In genomic region chr3:171784387-171784786, GRCh38 we compare ENCODE assay signal across 30 cellular contexts. TPM values are rescaled to one million over a fixed set of nuclear protein-coding genes. Genes with fewer than 3 reads are reported as not detected.
DNase-seq lines count a peak whose midpoint lies in the region; ATAC-seq, FAIRE-seq and TF ChIP-seq lines count a peak whose summit lies in the region.
"Had no signal": no experiment of that assay in that cellular context is flagged by ENCODE, and none has a peak within 500 bp of the region (broad histone marks: within the 10 kb centered on the region; RNA-seq: fewer than 3 reads in every experiment).

No MANE protein-coding gene starts in this region.

- no peak for FAIRE-seq in HepG2 (lab: Jason Lieb, UNC)
- FAIRE-seq: D721Med, GM18507, K562 had no signal

- H3K9ac ChIP-seq in HepG2 (ENCODE audit: insufficient read depth, low read depth, low read length), result no peak overlapping the region

- no peak overlapping the region for H2AFZ ChIP-seq in HepG2 (ENCODE audit: low read length)
- H2AFZ ChIP-seq: GM23338, PC-9 had no signal

- H3K27ac Mint-ChIP-seq in endothelial cell (ENCODE audit: unreplicated experiment), result peak overlapping the region; percentile 68
- H3K27ac Mint-ChIP-seq in nephron, result peak overlapping the region in 2 of 3 experiments; percentile 3 to 7
- H3K27ac Mint-ChIP-seq in CD4-positive, alpha-beta T cell, result no peak overlapping the region
- H3K27ac Mint-ChIP-seq: GM23338 had no signal

- TF ChIP-seq CTCF in HepG2 (CRISPR knock-in tag; IDR thresholded peaks at IDR 0.05) (no peak), right lobe of liver (IDR thresholded peaks at IDR 0.05) (no peak), endothelial cell (IDR thresholded peaks at IDR 0.05; ENCODE audit: unreplicated experiment) (no peak), nephron (IDR thresholded peaks at IDR 0.05; ENCODE audit: unreplicated experiment in 3 of 3) (no peak)
- TF ChIP-seq CTCF in CD4-positive, alpha-beta T cell (IDR thresholded peaks at IDR 0.05), result no peak

- H3K4me2 ChIP-seq in HepG2 (ENCODE audit: low read depth, low read length), result no peak overlapping the region
- H3K4me2 ChIP-seq: GM23338, PC-9 had no signal

- DNase-seq in HepG2 (ENCODE audit: low spot score), result peak; percentile 49
- no peak for DNase-seq in right lobe of liver
- no peak for DNase-seq in endothelial cell (ENCODE audit: low spot score)
- DNase-seq in CD4-positive, alpha-beta T cell, result no peak
- DNase-seq: 8988T, ACHN, Kasumi-1, MV-4-11, NCI-H1105, NCI-H1436 treated with DMSO at 0.1 percent for 48 hours, NCI-H187 treated with DMSO at 0.1 percent for 48 hours, NCI-H2171 treated with DMSO at 0.1 percent for 48 hours, NCI-H345, NCI-H774, PC-9, Right ventricle myocardium superior, RPMI8226 had no signal

- H3K27me3 Mint-ChIP-seq in endothelial cell (ENCODE audit: unreplicated experiment), result peaks cover 2% of the 10 kb centered on the region
- peaks cover 7% of the 10 kb centered on the region for H3K27me3 Mint-ChIP-seq in nephron (ENCODE audit: low read depth)
- no peaks in the 10 kb centered on the region for H3K27me3 Mint-ChIP-seq in CD4-positive, alpha-beta T cell

- H3K27ac ChIP-seq in HepG2 (ENCODE audit: extremely low read length, insufficient read depth, low read length), result peak overlapping the region; percentile 27
- H3K27ac ChIP-seq in right lobe of liver, result no peak overlapping the region
- peak overlapping the region; percentile 7 for H3K27ac ChIP-seq in temporal lobe (ENCODE audit: low read depth, low read length)
- H3K27ac ChIP-seq in CD4-positive, alpha-beta T cell (ENCODE audit: low read depth, low read length), result no peak overlapping the region
- H3K27ac ChIP-seq: PC-9 had no signal

- TF ChIP-seq POLR2A in HepG2 (IDR thresholded peaks at IDR 0.05; ENCODE audit: insufficient read depth in 1 of 2, low read depth in 2 of 2, low read length in 2 of 2) (no peak), right lobe of liver (IDR thresholded peaks at IDR 0.05) (no peak)

- H3K4me1 ChIP-seq in HepG2 (ENCODE audit: insufficient read depth, low read length), result peaks cover 89% of the 10 kb centered on the region
- H3K4me1 ChIP-seq in right lobe of liver, result peaks cover 0 to 9% (median 0%) of the 10 kb centered on the region in 4 donors
- H3K4me1 ChIP-seq: HAP-1 had no signal

- WGBS in HepG2 (ENCODE audit: low lambda C conversion rate), result 77% methylated on average over 2 of the region's 2 CpGs
- WGBS in right lobe of liver (ENCODE audit: insufficient coverage, low coverage, low lambda C conversion rate, missing lambda C conversion rate), result 38% methylated on average over 1 of the region's 2 CpGs

- in situ Hi-C loops in HepG2 (cut with HindIII; ENCODE audit: extremely low pct_ligation_motif_present, low pct_unique_long_range_greater_than_20kb), result no loop called here

- peaks cover 34% of the 10 kb centered on the region for H4K20me1 ChIP-seq in HepG2 (ENCODE audit: insufficient read depth, low read length)

- no peaks in the 10 kb centered on the region for H3K9me3 ChIP-seq in HepG2 (ENCODE audit: low read length)
- no peaks in the 10 kb centered on the region for H3K9me3 ChIP-seq in right lobe of liver
- no peaks in the 10 kb centered on the region for H3K9me3 ChIP-seq in CD4-positive, alpha-beta T cell (ENCODE audit: control insufficient read depth, low read length)
- H3K9me3 ChIP-seq: HAP-1 had no signal

- H3K9me3 Mint-ChIP-seq in endothelial cell (ENCODE audit: unreplicated experiment), result no peaks in the 10 kb centered on the region
- no peaks in the 10 kb centered on the region for H3K9me3 Mint-ChIP-seq in nephron
- H3K9me3 Mint-ChIP-seq in CD4-positive, alpha-beta T cell, result no peaks in the 10 kb centered on the region
- H3K9me3 Mint-ChIP-seq: GM23338 had no signal

- H3K27me3 ChIP-seq in HepG2 (ENCODE audit: control insufficient read depth in 1 of 2, insufficient read depth in 2 of 2, low read length in 2 of 2) (no peaks in the 10 kb centered on the region), right lobe of liver (no peaks in the 10 kb centered on the region)
- no peaks in the 10 kb centered on the region for H3K27me3 ChIP-seq in CD4-positive, alpha-beta T cell (ENCODE audit: control insufficient read depth, insufficient read depth, low read length)

- H3K36me3 Mint-ChIP-seq in endothelial cell (ENCODE audit: low read depth, unreplicated experiment) (peaks cover 14% of the 10 kb centered on the region), nephron (ENCODE audit: low read depth) (no peaks in the 10 kb centered on the region)
- H3K36me3 Mint-ChIP-seq in CD4-positive, alpha-beta T cell (ENCODE audit: low read depth), result no peaks in the 10 kb centered on the region

- no TSS peak for BruUV-seq in HepG2 (replicated peaks; lab: Mats Ljungman, UMichigan)

- TF ChIP-seq EP300 in HepG2 (IDR thresholded peaks at IDR 0.05; ENCODE audit: low read depth in 2 of 2, low read length in 2 of 2) (no peak), HepG2 (CRISPR knock-in tag; IDR thresholded peaks at IDR 0.05; ENCODE audit: borderline replicate concordance) (no peak)

- H3K4me3 Mint-ChIP-seq in endothelial cell (ENCODE audit: unreplicated experiment), result peak overlapping the region; percentile 26
- H3K4me3 Mint-ChIP-seq in nephron, result no peak overlapping the region
- H3K4me3 Mint-ChIP-seq in CD4-positive, alpha-beta T cell, result no peak overlapping the region
- H3K4me3 Mint-ChIP-seq: GM23338 had no signal

- peak; percentile 58 for ATAC-seq in HepG2
- no peak for ATAC-seq in right lobe of liver
- ATAC-seq in CD4-positive, alpha-beta T cell (ENCODE audit: poor library complexity), result no peak
- no peak for ATAC-seq in HG02938 (IDR thresholded peaks at IDR 0.05; ENCODE audit: unreplicated experiment)
- ATAC-seq in HG02840 (IDR thresholded peaks at IDR 0.05; ENCODE audit: low FRiP score, unreplicated experiment), result no peak
- ATAC-seq: GM23338, K562 had no signal

- H3K4me3 ChIP-seq in HepG2 (replicated peaks in 1 of 3; ENCODE audit: insufficient read depth in 1 of 3, low read depth in 2 of 3, low read length in 3 of 3) (no peak overlapping the region), right lobe of liver (no peak overlapping the region)
- H3K4me3 ChIP-seq: GM23338, HAP-1, K562, PC-9 had no signal

- intact Hi-C loops in HepG2 (cut with micrococcal nuclease; ENCODE audit: unreplicated experiment), result no loop called here
- intact Hi-C loops in right lobe of liver (cut with DNase I), result no loop called here
- intact Hi-C loops in CD4-positive, alpha-beta T cell (cut with DNase I, micrococcal nuclease), result no loop called here

- H3K79me2 ChIP-seq in HepG2 (ENCODE audit: insufficient read depth, low read length), result peaks cover 92% of the 10 kb centered on the region

- POLR2A ChIA-PET in HepG2 (lab: Yijun Ruan, JAX), result interaction anchor here (1.6 kb wide), 1 partner anchor 26 kb away, joined by 5 read pairs; the partner anchor contains the start of gene PLD1
- POLR2A ChIA-PET in CD4-positive, alpha-beta T cell (lab: Charles Lee), result no interaction called here

- H3K4me1 Mint-ChIP-seq in endothelial cell (ENCODE audit: unreplicated experiment) (peaks cover 37% of the 10 kb centered on the region), nephron (peaks cover 17% of the 10 kb centered on the region)
- H3K4me1 Mint-ChIP-seq in CD4-positive, alpha-beta T cell (ENCODE audit: low read depth), result no peaks in the 10 kb centered on the region
- H3K4me1 Mint-ChIP-seq: GM23338 had no signal

- TF ChIP-seq RAD21 in HepG2 (CRISPR knock-in tag; IDR thresholded peaks at IDR 0.05), result no peak

- H3K36me3 ChIP-seq in HepG2 (replicated peaks in 1 of 2; ENCODE audit: control insufficient read depth in 1 of 2, insufficient read depth in 2 of 2, low read length in 2 of 2) (peaks cover 5 to 19% of the 10 kb centered on the region in 2 experiments), right lobe of liver (no peaks in the 10 kb centered on the region)
- H3K36me3 ChIP-seq: HAP-1 had no signal

- CTCF ChIA-PET in HepG2 (lab: Yijun Ruan, JAX; ENCODE audit: low intra/inter-chr PET ratio, low total read pairs), result no interaction called here
- CTCF ChIA-PET in CD4-positive, alpha-beta T cell (lab: Charles Lee), result interaction anchor here (1.0 kb wide), 1 partner anchor 86 kb away, joined by 3 read pairs; no protein-coding TSS in a partner anchor

RNA-seq across cellular contexts. Expression of gene PLD1, which starts 25.9 kb away (rescaled TPM):
- total RNA-seq in HepG2 (2016; rRNA removed; fragmentation: Illumina TruSeq; extraction: Trizol), result 27.1 and 33.6 TPM in 2 replicates
- 12.6 and 14.9 TPM in 2 replicates for total RNA-seq in HepG2 (2016; cell fraction: cytosol; rRNA removed; fragmentation: Illumina TruSeq; extraction: Trizol; ENCODE audit: low read depth)
- total RNA-seq in HepG2 (2016; cell fraction: insoluble cytoplasmic fraction; rRNA removed; fragmentation: Illumina TruSeq; extraction: Trizol), result 28.7 and 35.7 TPM in 2 replicates
- 12.9 and 13.9 TPM in 2 replicates for total RNA-seq in HepG2 (2016; cell fraction: membrane; rRNA removed; fragmentation: Illumina TruSeq; extraction: Trizol)
- total RNA-seq in HepG2 (2016; cell fraction: nucleus; rRNA removed; fragmentation: Illumina TruSeq; extraction: Trizol), result 61.9 and 62.3 TPM in 2 replicates
- polyA plus RNA-seq in HepG2 (2011; rRNA removed), result 50.3 and 59.4 TPM in 2 replicates
- 28.6 and 41.2 TPM in 2 replicates for polyA plus RNA-seq in HepG2 (2011; cell fraction: cytosol; rRNA removed)
- 71.6 and 77.3 TPM in 2 replicates for polyA plus RNA-seq in HepG2 (2011; cell fraction: nucleus; rRNA removed)
- polyA plus RNA-seq in HepG2 (2012), result 41.8 and 49.9 TPM in 2 replicates
- polyA plus RNA-seq in HepG2 (2016; cell fraction: cytosol; fragmentation: Illumina TruSeq; extraction: Trizol; ENCODE audit: low read depth), result 3.8 and 4.4 TPM in 2 replicates
- polyA plus RNA-seq in HepG2 (2016; cell fraction: insoluble cytoplasmic fraction; fragmentation: Illumina TruSeq; extraction: Trizol; ENCODE audit: low read depth), result 25.0 and 25.2 TPM in 2 replicates
- 6.2 and 6.8 TPM in 2 replicates for polyA plus RNA-seq in HepG2 (2016; cell fraction: membrane; fragmentation: Illumina TruSeq; extraction: Trizol; ENCODE audit: low read depth)
- 33.1 and 33.7 TPM in 2 replicates for polyA plus RNA-seq in HepG2 (2016; cell fraction: nucleus; fragmentation: Illumina TruSeq; extraction: Trizol; ENCODE audit: insufficient read depth, low read depth)
- 21.7 and 144 TPM in 2 replicates for polyA minus RNA-seq in HepG2 (2011; rRNA and poly(A)+ RNA removed; ENCODE audit: low replicate concordance)
- 63.4 and 75.3 TPM in 2 replicates for polyA minus RNA-seq in HepG2 (2011; cell fraction: cytosol; rRNA and poly(A)+ RNA removed)
- 391 and 460 TPM in 2 replicates for polyA minus RNA-seq in HepG2 (2011; cell fraction: nucleus; rRNA and poly(A)+ RNA removed)
- 10 to 100 TPM; 13.3 to 29.9 (median 18.5) TPM for total RNA-seq in right lobe of liver
- total RNA-seq in endothelial cell (ENCODE audit: unreplicated experiment), result 61.5 TPM
- 3.9 TPM for total RNA-seq in temporal lobe
- total RNA-seq in CD4-positive, alpha-beta T cell, result 1 to 10 TPM in 1 of 2 experiments, under 1 TPM in 1; 0.22 to 1.0 TPM
- total RNA-seq: G401 had no signal

RNA-seq across cellular contexts. Expression of gene TMEM212, which starts 58.8 kb away (rescaled TPM):
- total RNA-seq in HepG2 (2016; rRNA removed; fragmentation: Illumina TruSeq; extraction: Trizol) (not detected in 2 replicates), right lobe of liver (not detected), endothelial cell (ENCODE audit: unreplicated experiment) (not detected), temporal lobe (not detected)
- total RNA-seq in HepG2 (2016; cell fraction: cytosol; rRNA removed; fragmentation: Illumina TruSeq; extraction: Trizol; ENCODE audit: low read depth), result not detected in 2 replicates
- not detected in 2 replicates for total RNA-seq in HepG2 (2016; cell fraction: insoluble cytoplasmic fraction; rRNA removed; fragmentation: Illumina TruSeq; extraction: Trizol)
- total RNA-seq in HepG2 (2016; cell fraction: membrane; rRNA removed; fragmentation: Illumina TruSeq; extraction: Trizol), result not detected in 2 replicates
- total RNA-seq in HepG2 (2016; cell fraction: nucleus; rRNA removed; fragmentation: Illumina TruSeq; extraction: Trizol), result not detected in 2 replicates
- not detected in 2 replicates for polyA plus RNA-seq in HepG2 (2011; rRNA removed)
- 0.06 TPM in 1 of 2 replicates, not detected in the other for polyA plus RNA-seq in HepG2 (2011; cell fraction: cytosol; rRNA removed)
- polyA plus RNA-seq in HepG2 (2011; cell fraction: nucleus; rRNA removed), result 0.33 TPM in 1 of 2 replicates, not detected in the other
- not detected in 2 replicates for polyA plus RNA-seq in HepG2 (2012)
- polyA plus RNA-seq in HepG2 (2016; cell fraction: cytosol; fragmentation: Illumina TruSeq; extraction: Trizol; ENCODE audit: low read depth), result not detected in 2 replicates
- not detected in 2 replicates for polyA plus RNA-seq in HepG2 (2016; cell fraction: insoluble cytoplasmic fraction; fragmentation: Illumina TruSeq; extraction: Trizol; ENCODE audit: low read depth)
- not detected in 2 replicates for polyA plus RNA-seq in HepG2 (2016; cell fraction: membrane; fragmentation: Illumina TruSeq; extraction: Trizol; ENCODE audit: low read depth)
- polyA plus RNA-seq in HepG2 (2016; cell fraction: nucleus; fragmentation: Illumina TruSeq; extraction: Trizol; ENCODE audit: insufficient read depth, low read depth), result not detected in 2 replicates
- not detected in 2 replicates for polyA minus RNA-seq in HepG2 (2011; rRNA and poly(A)+ RNA removed; ENCODE audit: low replicate concordance)
- polyA minus RNA-seq in HepG2 (2011; cell fraction: cytosol; rRNA and poly(A)+ RNA removed), result not detected in 2 replicates
- 1.2 TPM in 1 of 2 replicates, not detected in the other for polyA minus RNA-seq in HepG2 (2011; cell fraction: nucleus; rRNA and poly(A)+ RNA removed)
- total RNA-seq in CD4-positive, alpha-beta T cell, result not detected
- total RNA-seq: G401, GM23338, HT1080, K562, M059J, PC-9, Right ventricle myocardium superior had no signal
- polyA plus RNA-seq: BJ, GM23338, K562 had no signal

Comparison
In these comparisons a context has a peak if more than half of its experiments do, and no peak if none do; other contexts are left out.
1. H3K27ac ChIP-seq: peak in HepG2 (single experiment) and temporal lobe (single experiment); none in right lobe of liver (0 of 3) and CD4-positive, alpha-beta T cell (single experiment).